In genomic region chr1:206979379-206980043, GRCh38 we compare ENCODE assay signal across 8 cellular contexts. TPM values are rescaled to one million over a fixed set of nuclear protein-coding genes. Genes with fewer than 3 reads are reported as not detected.
DNase-seq lines count a peak whose midpoint lies in the region; ATAC-seq, FAIRE-seq and TF ChIP-seq lines count a peak whose summit lies in the region.

No MANE protein-coding gene starts in this region.

- peak; percentile 14 for FAIRE-seq in GM12892 (lab: Jason Lieb, UNC)

- DNase-seq in ACHN (peak; percentile 59), GM12892 (ENCODE audit: insufficient read length) (no peak), RPMI8226 (peak; percentile 29), hepatocyte (ENCODE audit: low spot score) (peak; percentile 52), anterior cingulate cortex (lab: John Stamatoyannopoulos, UW) (no peak), GM19240 (ENCODE audit: insufficient read length, low spot score) (no peak)

- peak; percentile 59 for TF ChIP-seq CTCF in hepatocyte (IDR thresholded peaks at IDR 0.05; ENCODE audit: poor library complexity)

- no peak overlapping the region for H2AFZ ChIP-seq in hepatocyte

- H4K20me1 ChIP-seq in hepatocyte (ENCODE audit: insufficient read depth, poor library complexity, severe bottlenecking): no peaks in the 10 kb centered on the region

- H3K4me2 ChIP-seq in hepatocyte: no peak overlapping the region

- WGBS in hepatocyte (ENCODE audit: low lambda C conversion rate, missing lambda C conversion rate): 67% methylated on average over 3 of the region's 3 CpGs

- no peak for ATAC-seq in HG03520 (IDR thresholded peaks at IDR 0.05; ENCODE audit: unreplicated experiment)
- ATAC-seq in HG02852 (IDR thresholded peaks at IDR 0.05; ENCODE audit: unreplicated experiment): no peak

- peaks cover 3% of the 10 kb centered on the region for H3K27me3 ChIP-seq in hepatocyte

- H3K9me3 ChIP-seq in hepatocyte (ENCODE audit: low read depth): no peaks in the 10 kb centered on the region

- H3K27ac ChIP-seq in hepatocyte: no peak overlapping the region

- no peak overlapping the region for H3K4me3 ChIP-seq in hepatocyte

- in situ Hi-C loops in ACHN (cut with HindIII; ENCODE audit: low pct_ligation_motif_present, low pct_unique_long_range_greater_than_20kb, low sequenced_read_pairs): no loop called here

- H3K9me2 ChIP-seq in hepatocyte (replicated peaks; ENCODE audit: insufficient read depth): no peaks in the 10 kb centered on the region

- H3K4me1 ChIP-seq in hepatocyte (ENCODE audit: insufficient read depth): no peaks in the 10 kb centered on the region

- no peaks in the 10 kb centered on the region for H3K36me3 ChIP-seq in hepatocyte (replicated peaks; ENCODE audit: insufficient read depth, low read depth)

- no peaks in the 10 kb centered on the region for H3K79me2 ChIP-seq in hepatocyte

- TF ChIP-seq POLR2A in GM12892 (IDR thresholded peaks at IDR 0.05; ENCODE audit: low read depth, low read length): no peak

RNA-seq across cellular contexts. Expression of gene FCAMR, which starts 9.3 kb away (rescaled TPM):
- polyA plus RNA-seq in GM12892 (2012; ENCODE audit: missing spikeins): not detected
- 0.52 and 0.70 TPM in 2 replicates for total RNA-seq in hepatocyte
- polyA plus RNA-seq in hepatocyte: 0.52 TPM in 1 of 2 replicates, not detected in the other

RNA-seq across cellular contexts. Expression of gene PIGR, which starts 33.2 kb away (rescaled TPM):
- 55.2 TPM for polyA plus RNA-seq in GM12892 (2012; ENCODE audit: missing spikeins)
- 22.9 and 23.3 TPM in 2 replicates for total RNA-seq in hepatocyte
- polyA plus RNA-seq in hepatocyte: 8.1 and 11.0 TPM in 2 replicates

RNA-seq across cellular contexts. Expression of gene C1orf116, which starts 53.0 kb away (rescaled TPM):
- polyA plus RNA-seq in GM12892 (2012; ENCODE audit: missing spikeins): not detected
- total RNA-seq in hepatocyte: 16.7 and 18.3 TPM in 2 replicates
- 15.7 and 18.7 TPM in 2 replicates for polyA plus RNA-seq in hepatocyte

RNA-seq across cellular contexts. Expression of gene FCMR, which starts 57.8 kb away (rescaled TPM):
- polyA plus RNA-seq in GM12892 (2012; ENCODE audit: missing spikeins): 110 TPM
- 0.97 and 2.6 TPM in 2 replicates for total RNA-seq in hepatocyte
- 0.71 and 0.88 TPM in 2 replicates for polyA plus RNA-seq in hepatocyte

Comparison
In these comparisons a context has a peak if more than half of its experiments do, and no peak if none do; other contexts are left out.
1. DNase-seq: peak in ACHN (single experiment), RPMI8226 (single experiment) and hepatocyte (single experiment); none in GM12892 (single experiment), anterior cingulate cortex (0 of 58) and GM19240 (single experiment).